ENCODE assay signal across 26 cellular contexts in the genomic region with DNA sequence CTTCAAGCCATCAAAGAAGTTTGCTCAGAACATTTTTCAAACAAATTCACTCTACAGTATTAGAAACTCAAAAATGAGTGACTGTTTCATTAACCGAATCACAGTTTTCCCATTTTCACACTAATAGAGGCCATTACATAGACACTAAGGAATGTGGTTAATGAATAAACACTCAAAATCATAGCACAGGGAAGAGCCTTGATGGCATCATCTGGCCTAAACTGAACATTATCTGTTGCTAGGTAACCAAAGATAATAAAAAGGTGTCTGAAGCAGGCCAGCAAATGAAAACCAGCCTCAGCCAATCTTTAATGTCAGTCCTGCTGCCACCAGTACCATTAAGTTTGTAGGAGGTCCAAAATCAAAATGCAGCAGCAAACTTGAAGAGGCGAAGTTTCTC.
"Had no signal": no experiment of that assay in that cellular context is flagged by ENCODE, and none has a peak within 500 bp of the region (broad histone marks: within the 10 kb centered on the region; RNA-seq: fewer than 3 reads in every experiment).

No MANE protein-coding gene starts in this region.

- H3K9me3 Mint-ChIP-seq: activated T-helper 2 cell treated with anti-CD3 and anti-CD28 coated beads, Interferon-gamma antibody, Interleukin-2, Interleukin-4, amounts not matched to agents 10 μg/mL and 5 μg/mL and 100 μg/mL, durations not matched to agents 14 hours and 24 hours and 36 hours had no signal

- H3K9me3 ChIP-seq: adrenal gland, breast epithelium had no signal

- H3K27ac ChIP-seq: adrenal gland, breast epithelium, VCaP had no signal

- ATAC-seq: activated CD4-positive, alpha-beta T cell treated with anti-CD3 and anti-CD28 coated beads for 36 hours; activated T-cell treated with anti-CD3 and anti-CD28 coated beads, Interleukin-2, amount 50 U/mL, for 72 hours; PC-3; T-helper 17 cell had no signal

- DNase-seq: activated CD4-positive, alpha-beta memory T cell treated with anti-CD3 and anti-CD28 coated beads, Interleukin-2, amount 10 ng/mL, durations not matched to agents 7 days and 5 days; activated CD4-positive, alpha-beta T cell treated with anti-CD3 and anti-CD28 coated beads for 36 hours; activated CD4-positive, alpha-beta T cell treated with anti-CD3 and anti-CD28 coated beads, Interleukin-2, amount 50 U/mL, for 1 hour; activated CD8-positive, alpha-beta memory T cell treated with anti-CD3 and anti-CD28 coated beads, Interleukin-2, amount 50 U/mL, for 4 hours; activated gamma-delta T cell treated with Interleukin-2 at 50 U/mL for 16 hours; activated naive CD4-positive, alpha-beta T cell treated with anti-CD3 and anti-CD28 coated beads, Interleukin-2, amount 50 U/mL, for 16 hours; activated naive CD8-positive, alpha-beta T cell treated with anti-CD3 and anti-CD28 coated beads, Interleukin-2, amount 10 ng/mL, durations not matched to agents 7 days and 5 days; activated T-cell treated with anti-CD3 and anti-CD28 coated beads, Interleukin-2, amount 50 U/mL, for 72 hours; adrenal gland; anterior cingulate cortex; caudate nucleus; Karpas-422; MM.1S; NCI-H1105; NCI-H1436; NCI-H1694 treated with DMSO at 0.1 percent for 48 hours; NCI-H2029 treated with DMSO at 0.1 percent for 48 hours; NCI-H446 treated with DMSO at 0.1 percent for 48 hours; NCI-H524 treated with DMSO at 0.1 percent for 48 hours; PC-3; SHP77 treated with DMSO at 0.1 percent for 48 hours; T-helper 17 cell; T-helper 9 cell had no signal

- H3K27me3 ChIP-seq: adrenal gland, breast epithelium had no signal

- H3K27me3 Mint-ChIP-seq: activated CD4-positive, alpha-beta memory T cell treated with anti-CD3 and anti-CD28 coated beads, Interleukin-2, amount 10 ng/mL, durations not matched to agents 7 days and 5 days; activated CD4-positive, alpha-beta T cell treated with anti-CD3 and anti-CD28 coated beads for 36 hours; activated naive CD8-positive, alpha-beta T cell treated with anti-CD3 and anti-CD28 coated beads, Interleukin-2, amount 10 ng/mL, durations not matched to agents 7 days and 5 days; T-helper 17 cell had no signal

- H3K4me1 Mint-ChIP-seq: activated CD4-positive, alpha-beta memory T cell treated with anti-CD3 and anti-CD28 coated beads, Interleukin-2, amount 10 ng/mL, durations not matched to agents 7 days and 5 days; activated CD4-positive, alpha-beta T cell treated with anti-CD3 and anti-CD28 coated beads for 36 hours; activated naive CD8-positive, alpha-beta T cell treated with anti-CD3 and anti-CD28 coated beads, Interleukin-2, amount 10 ng/mL, durations not matched to agents 7 days and 5 days; T-helper 17 cell had no signal

- H3K36me3 ChIP-seq: adrenal gland, breast epithelium had no signal

- H3K27ac Mint-ChIP-seq: activated CD4-positive, alpha-beta memory T cell treated with anti-CD3 and anti-CD28 coated beads, Interleukin-2, amount 10 ng/mL, durations not matched to agents 7 days and 5 days; activated CD4-positive, alpha-beta T cell treated with anti-CD3 and anti-CD28 coated beads for 36 hours; activated naive CD8-positive, alpha-beta T cell treated with anti-CD3 and anti-CD28 coated beads, Interleukin-2, amount 10 ng/mL, durations not matched to agents 7 days and 5 days; activated T-cell treated with anti-CD3 and anti-CD28 coated beads, Interleukin-2, amount 50 U/mL, for 72 hours; activated T-helper 2 cell treated with anti-CD3 and anti-CD28 coated beads, Interferon-gamma antibody, Interleukin-2, Interleukin-4, amounts not matched to agents 10 μg/mL and 5 μg/mL and 100 μg/mL, durations not matched to agents 14 hours and 24 hours and 36 hours; T-helper 17 cell had no signal

- H3K36me3 Mint-ChIP-seq: activated naive CD8-positive, alpha-beta T cell treated with anti-CD3 and anti-CD28 coated beads, Interleukin-2, amount 10 ng/mL, durations not matched to agents 7 days and 5 days had no signal

- H3K4me3 Mint-ChIP-seq: activated CD4-positive, alpha-beta memory T cell treated with anti-CD3 and anti-CD28 coated beads, Interleukin-2, amount 10 ng/mL, durations not matched to agents 7 days and 5 days; activated CD4-positive, alpha-beta T cell treated with anti-CD3 and anti-CD28 coated beads for 36 hours; activated naive CD8-positive, alpha-beta T cell treated with anti-CD3 and anti-CD28 coated beads, Interleukin-2, amount 10 ng/mL, durations not matched to agents 7 days and 5 days; activated T-cell treated with anti-CD3 and anti-CD28 coated beads, Interleukin-2, amount 50 U/mL, for 72 hours; T-helper 17 cell had no signal

- H3K4me3 ChIP-seq: adrenal gland, breast epithelium had no signal

- H3K4me1 ChIP-seq: adrenal gland, breast epithelium had no signal
